In genomic region chr9:14339746-14340145, GRCh38 we compare ENCODE assay signal across 30 cellular contexts. TPM values are rescaled to one million over a fixed set of nuclear protein-coding genes. Genes with fewer than 3 reads are reported as not detected.
"Had no signal": no experiment of that assay in that cellular context is flagged by ENCODE, and none has a peak within 500 bp of the region (broad histone marks: within the 10 kb centered on the region; RNA-seq: fewer than 3 reads in every experiment).

No MANE protein-coding gene starts in this region.

- H3K27ac Mint-ChIP-seq: naive thymus-derived CD8-positive, alpha-beta T cell; natural killer cell treated with Interleukin-12 subunit alpha and Interleukin-12 subunit beta and Interleukin-15 and Interleukin-18, amount 100 ng/mL, for 72 hours; neural progenitor cell; progenitor cell of endocrine pancreas; stimulated activated memory B cell treated with anti-CD40 and anti-IgM and Interleukin-4, amounts not matched to agents 10 μg/mL and 1 μg/mL and 100 μg/mL, for 72 hours; stimulated activated naive CD8-positive, alpha-beta T cell treated with anti-CD3 and anti-CD28 coated beads, Interleukin-15, amount 100 ng/mL, for 72 hours; type B pancreatic cell had no signal

- DNase-seq: naive thymus-derived CD8-positive, alpha-beta T cell; occipital lobe; ovary; posterior cingulate gyrus; psoas muscle; right cardiac atrium; spleen; stimulated activated CD4-positive, alpha-beta T cell treated with anti-CD3 and anti-CD28 coated beads, Interleukin-12 subunit alpha, Interleukin-12 subunit beta, amount 100 ng/mL, for 4 hours; stimulated activated CD4-positive, alpha-beta T cell treated with anti-CD3 and anti-CD28 coated beads, Interleukin-1b, Interleukin-23, amount 100 ng/mL, for 48 hours; stimulated activated CD4-positive, alpha-beta T cell treated with anti-CD3 and anti-CD28 coated beads, Interleukin-4, amount 100 ng/mL, for 1 hour; stimulated activated CD4-positive, alpha-beta T cell treated with anti-CD3 and anti-CD28 coated beads, Interleukin-4, amount 100 ng/mL, for 4 hours; stimulated activated CD8-positive, alpha-beta memory T cell treated with anti-CD3 and anti-CD28 coated beads, Interleukin-4, amount 100 ng/mL, for 48 hours; stimulated activated naive CD4-positive, alpha-beta T cell; stimulated activated naive CD8-positive, alpha-beta T cell treated with anti-CD3 and anti-CD28 coated beads, Interleukin-15, amount 100 ng/mL, for 72 hours; stimulated activated naive CD8-positive, alpha-beta T cell treated with anti-CD3 and anti-CD28 coated beads, Interleukin-15, Interleukin-2, amounts not matched to agents 100 U/mL and 50 U/mL, for 24 hours; substantia nigra; testis; tibial artery; transverse colon; upper lobe of right lung; uterus had no signal

- H3K27me3 ChIP-seq: ovary, suprapubic skin, testis, tibial artery, uterus had no signal

- H3K4me3 ChIP-seq: neural progenitor cell, ovary, psoas muscle, skin epidermis, smooth muscle cell, spleen, suprapubic skin, testis, tibial artery, transverse colon, upper lobe of right lung, uterus had no signal

- H3K36me3 ChIP-seq: neural progenitor cell, ovary, spleen, suprapubic skin, tibial artery, transverse colon, upper lobe of right lung, uterus had no signal

- H3K9me3 Mint-ChIP-seq: neural progenitor cell; stimulated activated memory B cell treated with anti-CD40 and anti-IgM and Interleukin-4, amounts not matched to agents 10 μg/mL and 1 μg/mL and 100 μg/mL, for 72 hours; stimulated activated naive CD8-positive, alpha-beta T cell treated with anti-CD3 and anti-CD28 coated beads, Interleukin-15, amount 100 ng/mL, for 72 hours; type B pancreatic cell had no signal

- H3K4me1 Mint-ChIP-seq: naive thymus-derived CD8-positive, alpha-beta T cell; neural progenitor cell; stimulated activated memory B cell treated with anti-CD40 and anti-IgM and Interleukin-4, amounts not matched to agents 10 μg/mL and 1 μg/mL and 100 μg/mL, for 72 hours; stimulated activated naive CD8-positive, alpha-beta T cell treated with anti-CD3 and anti-CD28 coated beads, Interleukin-15, amount 100 ng/mL, for 72 hours had no signal

- H3K36me3 Mint-ChIP-seq: naive thymus-derived CD8-positive, alpha-beta T cell; natural killer cell treated with Interleukin-12 subunit alpha and Interleukin-12 subunit beta and Interleukin-15 and Interleukin-18, amount 100 ng/mL, for 72 hours; neural progenitor cell; stimulated activated memory B cell treated with anti-CD40 and anti-IgM and Interleukin-4, amounts not matched to agents 10 μg/mL and 1 μg/mL and 100 μg/mL, for 72 hours; type B pancreatic cell had no signal

- H3K9me3 ChIP-seq: ovary, psoas muscle, spleen, suprapubic skin, testis, tibial artery, transverse colon, upper lobe of right lung, uterus had no signal

- ATAC-seq: naive thymus-derived CD8-positive, alpha-beta T cell; natural killer cell treated with Interleukin-12 subunit alpha and Interleukin-12 subunit beta and Interleukin-15 and Interleukin-18, amount 100 ng/mL, for 72 hours; psoas muscle; right cardiac atrium; sciatic nerve; stimulated activated memory B cell treated with anti-CD40 and anti-IgM and Interleukin-4, amounts not matched to agents 10 μg/mL and 1 μg/mL and 100 μg/mL, for 72 hours; stimulated activated naive CD8-positive, alpha-beta T cell treated with anti-CD3 and anti-CD28 coated beads, Interleukin-15, amount 100 ng/mL, for 72 hours; stimulated activated naive CD8-positive, alpha-beta T cell treated with anti-CD3 and anti-CD28 coated beads, Interleukin-15, Interleukin-2, amounts not matched to agents 100 U/mL and 50 U/mL, for 24 hours; upper lobe of right lung had no signal

- H3K4me3 Mint-ChIP-seq: naive thymus-derived CD8-positive, alpha-beta T cell; natural killer cell treated with Interleukin-12 subunit alpha and Interleukin-12 subunit beta and Interleukin-15 and Interleukin-18, amount 100 ng/mL, for 72 hours; neural progenitor cell; stimulated activated memory B cell treated with anti-CD40 and anti-IgM and Interleukin-4, amounts not matched to agents 10 μg/mL and 1 μg/mL and 100 μg/mL, for 72 hours; stimulated activated naive CD8-positive, alpha-beta T cell treated with anti-CD3 and anti-CD28 coated beads, Interleukin-15, amount 100 ng/mL, for 72 hours; type B pancreatic cell had no signal

RNA-seq across cellular contexts. Expression of gene NFIB, which starts 25.8 kb away (rescaled TPM):
- total RNA-seq: naive thymus-derived CD8-positive, alpha-beta T cell; natural killer cell treated with Interleukin-12 subunit alpha and Interleukin-12 subunit beta and Interleukin-15 and Interleukin-18, amount 100 ng/mL, for 72 hours had no signal
